Comparison of ENCODE assay signal across 17 cellular contexts in the genomic region with DNA sequence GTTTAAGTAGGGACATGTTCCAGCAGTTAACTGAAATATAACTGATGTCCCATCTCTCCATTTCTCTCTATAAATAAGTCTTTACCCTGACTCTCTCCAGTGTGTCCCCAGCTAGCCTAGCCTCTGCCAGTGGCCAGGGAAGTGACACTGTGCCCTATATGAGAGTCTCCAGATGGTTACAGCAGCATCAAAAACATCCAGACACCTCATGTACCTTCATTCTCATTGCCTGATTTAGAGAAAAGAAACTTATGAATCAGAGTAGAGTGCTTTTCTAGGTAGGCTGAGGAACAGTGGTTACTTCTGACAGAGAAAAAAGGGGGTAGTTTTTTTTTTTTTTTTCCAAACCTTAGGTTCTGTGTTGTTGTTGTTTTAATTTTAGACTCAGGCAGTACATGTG.
A peak's percentile ranks its signal among the peaks of the same experiment; 100 is the strongest.
DNase-seq lines count a peak whose midpoint lies in the region; ATAC-seq, FAIRE-seq and TF ChIP-seq lines count a peak whose summit lies in the region.
"Had no signal": no experiment of that assay in that cellular context is flagged by ENCODE, and none has a peak within 500 bp of the region (broad histone marks: within the 10 kb centered on the region; RNA-seq: fewer than 3 reads in every experiment).

No MANE protein-coding gene starts in this region.

- H3K9me3 ChIP-seq in PC-9 (ENCODE audit: insufficient read depth, low read depth), result no peaks in the 10 kb centered on the region
- no peaks in the 10 kb centered on the region for H3K9me3 ChIP-seq in astrocyte (ENCODE audit: insufficient read depth, low read depth, low read length)
- H3K9me3 ChIP-seq: Caco-2 had no signal

- BruUV-seq in PC-9 (replicated peaks; lab: Mats Ljungman, UMichigan), result no TSS peak

- H3K4me3 Mint-ChIP-seq in activated CD8-positive, alpha-beta memory T cell treated with anti-CD3 and anti-CD28 coated beads, Interleukin-2, amount 10 ng/mL, durations not matched to agents 7 days and 5 days, result no peak overlapping the region
- H3K4me3 Mint-ChIP-seq in astrocyte (ENCODE audit: unreplicated experiment), result no peak overlapping the region
- H3K4me3 Mint-ChIP-seq in stimulated activated effector memory CD8-positive, alpha-beta T cell treated with anti-CD3 and anti-CD28 coated beads, Interleukin-12 subunit alpha, Interleukin-12 subunit beta, amount 100 ng/mL, for 72 hours, result no peak overlapping the region
- H3K4me3 Mint-ChIP-seq: CD14-positive monocyte had no signal

- DNase-seq in activated CD8-positive, alpha-beta memory T cell treated with anti-CD3 and anti-CD28 coated beads, Interleukin-2, amount 10 ng/mL, durations not matched to agents 7 days and 5 days, result no peak
- DNase-seq in activated CD8-positive, alpha-beta memory T cell treated with anti-CD3 and anti-CD28 coated beads for 24 hours, result no peak
- DNase-seq in PC-9, result no peak
- no peak for DNase-seq in astrocyte (ENCODE audit: low read depth)
- no peak for DNase-seq in stimulated activated effector memory CD8-positive, alpha-beta T cell treated with anti-CD3 and anti-CD28 coated beads, Interleukin-12 subunit alpha, Interleukin-12 subunit beta, amount 100 ng/mL, for 72 hours (ENCODE audit: low spot score in 2 of 2)
- no peak for DNase-seq in GM12891 (ENCODE audit: insufficient read length, low spot score)
- DNase-seq in NCI-H2196 treated with DMSO at 0.1 percent for 48 hours (lab: John Stamatoyannopoulos, UW; ENCODE audit: unreplicated experiment), result no peak
- DNase-seq: Caco-2; DMS53; HCEC 1CT; MV-4-11; NCI-H1417 treated with DMSO at 0.1 percent for 48 hours; NCI-H2029; NCI-H524 treated with DMSO at 0.1 percent for 48 hours; NK-92 treated with Interleukin-12 subunit alpha and Interleukin-12 subunit beta, amount 100 ng/mL, for 24 hours had no signal

- H2AFZ ChIP-seq in PC-9 (no peak overlapping the region), astrocyte (ENCODE audit: low read depth, low read length) (no peak overlapping the region)

- ATAC-seq in activated CD8-positive, alpha-beta memory T cell treated with anti-CD3 and anti-CD28 coated beads, Interleukin-2, amount 10 ng/mL, durations not matched to agents 7 days and 5 days, result no peak
- peak; percentile 89 for ATAC-seq in stimulated activated effector memory CD8-positive, alpha-beta T cell treated with anti-CD3 and anti-CD28 coated beads, Interleukin-12 subunit alpha, Interleukin-12 subunit beta, amount 100 ng/mL, for 72 hours
- no peak for ATAC-seq in HG02973 (IDR thresholded peaks at IDR 0.05; ENCODE audit: unreplicated experiment)

- no peaks in the 10 kb centered on the region for H3K36me3 Mint-ChIP-seq in activated CD8-positive, alpha-beta memory T cell treated with anti-CD3 and anti-CD28 coated beads, Interleukin-2, amount 10 ng/mL, durations not matched to agents 7 days and 5 days
- H3K36me3 Mint-ChIP-seq in astrocyte (ENCODE audit: low read depth, unreplicated experiment), result peaks cover 2% of the 10 kb centered on the region
- H3K36me3 Mint-ChIP-seq in stimulated activated effector memory CD8-positive, alpha-beta T cell treated with anti-CD3 and anti-CD28 coated beads, Interleukin-12 subunit alpha, Interleukin-12 subunit beta, amount 100 ng/mL, for 72 hours, result peaks cover 5% of the 10 kb centered on the region

- H3K36me3 ChIP-seq in PC-9 (ENCODE audit: low read depth), result no peaks in the 10 kb centered on the region
- H3K36me3 ChIP-seq in astrocyte (ENCODE audit: insufficient read depth, low read length), result no peaks in the 10 kb centered on the region

- no peaks in the 10 kb centered on the region for H3K9me2 ChIP-seq in PC-9 (ENCODE audit: insufficient read depth)

- H4K20me1 ChIP-seq in PC-9 (ENCODE audit: insufficient read depth) (no peaks in the 10 kb centered on the region), astrocyte (ENCODE audit: insufficient read depth, low read length) (peaks cover 18% of the 10 kb centered on the region)

- H3K4me1 ChIP-seq in PC-9 (replicated peaks; ENCODE audit: insufficient read depth) (peaks cover 76% of the 10 kb centered on the region), astrocyte (ENCODE audit: insufficient read depth, low read length) (peaks cover 16% of the 10 kb centered on the region)

- TF ChIP-seq CTCF in PC-9 (conservative IDR thresholded peaks at IDR 0.05), result no peak
- TF ChIP-seq CTCF in astrocyte (IDR thresholded peaks at IDR 0.05; ENCODE audit: insufficient read depth, low read depth, low read length), result no peak

- TF ChIP-seq POLR2A in GM12891 (IDR thresholded peaks at IDR 0.05; ENCODE audit: low read depth, low read length), result no peak

- H3K27ac ChIP-seq in PC-9 (peak overlapping the region; percentile 75), astrocyte (ENCODE audit: low read depth, low read length) (no peak overlapping the region)

- FAIRE-seq in astrocyte (lab: Jason Lieb, UNC), result no peak
- FAIRE-seq in GM12891 (lab: Jason Lieb, UNC), result no peak

- H3K4me1 Mint-ChIP-seq in activated CD8-positive, alpha-beta memory T cell treated with anti-CD3 and anti-CD28 coated beads, Interleukin-2, amount 10 ng/mL, durations not matched to agents 7 days and 5 days, result peaks cover 16% of the 10 kb centered on the region
- peaks cover 27% of the 10 kb centered on the region for H3K4me1 Mint-ChIP-seq in astrocyte (ENCODE audit: low read depth, unreplicated experiment)
- H3K4me1 Mint-ChIP-seq in stimulated activated effector memory CD8-positive, alpha-beta T cell treated with anti-CD3 and anti-CD28 coated beads, Interleukin-12 subunit alpha, Interleukin-12 subunit beta, amount 100 ng/mL, for 72 hours, result peaks cover 14% of the 10 kb centered on the region

- intact Hi-C loops in PC-9 (cut with micrococcal nuclease; ENCODE audit: unreplicated experiment), result loop anchor here (5.0 kb wide), 1 partner anchor 99 kb away; no protein-coding TSS in a partner anchor

- no peak overlapping the region for H3K9ac ChIP-seq in astrocyte (ENCODE audit: low read length)

- H3K9me3 Mint-ChIP-seq in activated CD8-positive, alpha-beta memory T cell treated with anti-CD3 and anti-CD28 coated beads, Interleukin-2, amount 10 ng/mL, durations not matched to agents 7 days and 5 days (ENCODE audit: low read depth), result no peaks in the 10 kb centered on the region
- H3K9me3 Mint-ChIP-seq in astrocyte (ENCODE audit: unreplicated experiment), result no peaks in the 10 kb centered on the region
- H3K9me3 Mint-ChIP-seq in stimulated activated effector memory CD8-positive, alpha-beta T cell treated with anti-CD3 and anti-CD28 coated beads, Interleukin-12 subunit alpha, Interleukin-12 subunit beta, amount 100 ng/mL, for 72 hours, result no peaks in the 10 kb centered on the region
- H3K9me3 Mint-ChIP-seq: CD14-positive monocyte had no signal

- peaks cover 50% of the 10 kb centered on the region for H3F3A ChIP-seq in PC-9 (ENCODE audit: insufficient read depth, low read depth)

- CTCF ChIA-PET in activated CD8-positive, alpha-beta memory T cell treated with anti-CD3 and anti-CD28 coated beads, Interleukin-2, amount 10 ng/mL, durations not matched to agents 7 days and 5 days (lab: Charles Lee), result interaction anchor here (1.0 kb wide), 1 partner anchor 14 kb away, joined by 3 read pairs; no protein-coding TSS in a partner anchor
- CTCF ChIA-PET in PC-9 (lab: Charles Lee), result no interaction called here

- H3K4me2 ChIP-seq in PC-9 (peak overlapping the region; percentile 72; the same call in 1 of the 2 replicates), astrocyte (ENCODE audit: low read length) (no peak overlapping the region)

- H3K27me3 Mint-ChIP-seq in activated CD8-positive, alpha-beta memory T cell treated with anti-CD3 and anti-CD28 coated beads, Interleukin-2, amount 10 ng/mL, durations not matched to agents 7 days and 5 days, result no peaks in the 10 kb centered on the region
- H3K27me3 Mint-ChIP-seq in astrocyte (ENCODE audit: low read depth, unreplicated experiment), result no peaks in the 10 kb centered on the region

- POLR2A ChIA-PET in PC-9 (lab: Charles Lee; ENCODE audit: unreplicated experiment), result no interaction called here

- H3K4me3 ChIP-seq in PC-9 (no peak overlapping the region), astrocyte (ENCODE audit: insufficient read depth, low read depth, low read length) (no peak overlapping the region)

- no peaks in the 10 kb centered on the region for H3K27me3 ChIP-seq in PC-9 (ENCODE audit: insufficient read depth, low read depth)
- no peaks in the 10 kb centered on the region for H3K27me3 ChIP-seq in astrocyte (ENCODE audit: insufficient read depth, low read length)

- peak overlapping the region; percentile 3 for H3K27ac Mint-ChIP-seq in activated CD8-positive, alpha-beta memory T cell treated with anti-CD3 and anti-CD28 coated beads, Interleukin-2, amount 10 ng/mL, durations not matched to agents 7 days and 5 days
- peak overlapping the region; percentile 63 for H3K27ac Mint-ChIP-seq in astrocyte (ENCODE audit: unreplicated experiment)
- H3K27ac Mint-ChIP-seq in stimulated activated effector memory CD8-positive, alpha-beta T cell treated with anti-CD3 and anti-CD28 coated beads, Interleukin-12 subunit alpha, Interleukin-12 subunit beta, amount 100 ng/mL, for 72 hours, result no peak overlapping the region

- peaks cover 52% of the 10 kb centered on the region for H3K79me2 ChIP-seq in PC-9 (ENCODE audit: low read depth)
- H3K79me2 ChIP-seq in astrocyte (ENCODE audit: insufficient read depth, low read length), result peaks cover 11% of the 10 kb centered on the region

TF ChIP-seq in GM12891, 5 proteins besides CTCF, POLR2A, EP300 and RAD21:
- TF ChIP-seq PAX5 (IDR thresholded peaks at IDR 0.05; ENCODE audit: insufficient read depth, low read length, severe bottlenecking), result no peak
- no peak for TF ChIP-seq SPI1 (IDR thresholded peaks at IDR 0.05; ENCODE audit: low read depth, low read length)
- no peak for TF ChIP-seq TAF1 (IDR thresholded peaks at IDR 0.05; ENCODE audit: low read depth, low read length)
- TF ChIP-seq POU2F2 (IDR thresholded peaks at IDR 0.05; ENCODE audit: low read depth, low read length), result no peak
- no peak for TF ChIP-seq POLR2AphosphoS5 (IDR thresholded peaks at IDR 0.05; ENCODE audit: low read depth, low read length)
TF ChIP-seq in GM12891: peak in this region for 0.
